In genomic region chr16:24689128-24689527, GRCh38 we compare ENCODE assay signal across 8 cellular contexts. TPM values are rescaled to one million over a fixed set of nuclear protein-coding genes. Genes with fewer than 3 reads are reported as not detected.
DNase-seq lines count a peak whose midpoint lies in the region; ATAC-seq lines count a peak whose summit lies in the region.

No MANE protein-coding gene starts in this region.

- no peak for ATAC-seq in HG03108 (IDR thresholded peaks at IDR 0.05; ENCODE audit: unreplicated experiment)
- no peak for ATAC-seq in HG03097 (IDR thresholded peaks at IDR 0.05; ENCODE audit: low FRiP score, unreplicated experiment)
- ATAC-seq in GM19328 (IDR thresholded peaks at IDR 0.05; ENCODE audit: unreplicated experiment) = no peak
- ATAC-seq in HG02763 (IDR thresholded peaks at IDR 0.05; ENCODE audit: unreplicated experiment) = no peak

- DNase-seq in Daoy (ENCODE audit: low read depth) (peak; percentile 27), LHCN-M2 (ENCODE audit: low read depth) (peak; percentile 75), astrocyte of the hippocampus (ENCODE audit: low read depth, low spot score) (peak; percentile 60), kidney tubule cell (ENCODE audit: low spot score) (peak; percentile 50)

RNA-seq across cellular contexts. Expression of gene TNRC6A, which starts 40.3 kb away (rescaled TPM):
- 12.9 and 28.6 TPM in 2 replicates for total RNA-seq in Daoy (2014; rRNA removed; shearing (Covaris generic))
- 20.1 and 24.7 TPM in 2 replicates for total RNA-seq in LHCN-M2 (2014; rRNA removed)
- polyA plus RNA-seq in LHCN-M2 (2012) = 16.0 TPM
